Comparison of ENCODE assay signal across 8 cellular contexts in genomic region chr6:87590417-87590880, GRCh38. TPM values are rescaled to one million over a fixed set of nuclear protein-coding genes. Genes with fewer than 3 reads are reported as not detected.
DNase-seq lines count a peak whose midpoint lies in the region; ATAC-seq and TF ChIP-seq lines count a peak whose summit lies in the region.

No MANE protein-coding gene starts in this region.

- TF ChIP-seq EP300 in SK-N-SH (IDR thresholded peaks at IDR 0.05; ENCODE audit: borderline replicate concordance in 1 of 2, low read depth in 1 of 2, low read length in 1 of 2): no peak

- H3K9me3 Mint-ChIP-seq in activated naive CD8-positive, alpha-beta T cell (ENCODE audit: low read depth): no peaks in the 10 kb centered on the region

- peak overlapping the region; percentile 96 for H3K4me3 Mint-ChIP-seq in activated naive CD8-positive, alpha-beta T cell

- H3K4me3 ChIP-seq in SK-N-SH (ENCODE audit: low read depth in 2 of 2, low read length in 1 of 2) (peak overlapping the region; percentile 60 to 90), subcutaneous abdominal adipose tissue (ENCODE audit: low read depth in 1 of 5, low read length in 5 of 5) (peak overlapping the region; percentile 90 to 100 (median 99))

- H3K4me1 ChIP-seq in SK-N-SH (ENCODE audit: control insufficient read depth in 1 of 2, insufficient read depth in 2 of 2, low read depth in 1 of 2, low read length in 1 of 2) (peaks cover 4 to 9% of the 10 kb centered on the region in 2 experiments; a peak in 3 of 4 replicates), subcutaneous abdominal adipose tissue (ENCODE audit: control insufficient read depth in 5 of 5, insufficient read depth in 5 of 5, low read length in 5 of 5) (peaks cover 4 to 36% (median 30%) of the 10 kb centered on the region in 5 donors)

- H3K9me3 ChIP-seq in SK-N-SH: no peaks in the 10 kb centered on the region
- H3K9me3 ChIP-seq in subcutaneous abdominal adipose tissue (ENCODE audit: control insufficient read depth in 5 of 5, low read length in 5 of 5): no peaks in the 10 kb centered on the region

- DNase-seq in SK-N-SH: no peak
- peak; percentile 5 for DNase-seq in inferior parietal cortex (ENCODE audit: extremely low spot score)
- DNase-seq in glomerular visceral epithelial cell (ENCODE audit: extremely low spot score): no peak
- DNase-seq in left lobe of liver (ENCODE audit: low spot score): no peak

- no peaks in the 10 kb centered on the region for H3F3A ChIP-seq in SK-N-SH (replicated peaks; ENCODE audit: insufficient read depth)

- WGBS in SK-N-SH (ENCODE audit: low lambda C conversion rate): 2% methylated on average over 11 of the region's 11 CpGs

- H3K79me2 ChIP-seq in SK-N-SH (ENCODE audit: insufficient read depth): peaks cover 93% of the 10 kb centered on the region

- TF ChIP-seq CTCF in SK-N-SH (IDR thresholded peaks at IDR 0.05): no peak

- H4K20me1 ChIP-seq in SK-N-SH (ENCODE audit: insufficient read depth): peaks cover 15% of the 10 kb centered on the region

- H3K9ac ChIP-seq in SK-N-SH (peak overlapping the region; percentile 88), subcutaneous abdominal adipose tissue (ENCODE audit: low read length in 5 of 5) (peak overlapping the region; percentile 90 to 98 (median 96))

- peaks cover 15 to 20% of the 10 kb centered on the region in 2 experiments for H3K36me3 ChIP-seq in SK-N-SH (replicated peaks in 1 of 2; ENCODE audit: control insufficient read depth in 1 of 2, insufficient read depth in 2 of 2, low read length in 1 of 2)
- H3K36me3 ChIP-seq in subcutaneous abdominal adipose tissue (ENCODE audit: control insufficient read depth in 5 of 5, insufficient read depth in 5 of 5, low read length in 5 of 5): peaks cover 6 to 9% (median 8%) of the 10 kb centered on the region in 5 donors

- POLR2A ChIA-PET in SK-N-SH (lab: Yijun Ruan, JAX): no interaction called here

- no peaks in the 10 kb centered on the region for H3K9me2 ChIP-seq in SK-N-SH

- ATAC-seq in SK-N-SH treated with all-trans-retinoic acid at 6 μM for 48 hours (no peak), left lobe of liver (no peak), GM21723 (IDR thresholded peaks at IDR 0.05; ENCODE audit: unreplicated experiment) (no peak)

- H3K27ac ChIP-seq in SK-N-SH (ENCODE audit: low read depth in 2 of 2, low read length in 1 of 2): peak overlapping the region; percentile 40 to 51; a peak in 2 of 4 replicates
- H3K27ac ChIP-seq in subcutaneous abdominal adipose tissue (ENCODE audit: low read depth, low read length): peak overlapping the region; percentile 84

- peak overlapping the region; percentile 92 for H3K27ac Mint-ChIP-seq in activated naive CD8-positive, alpha-beta T cell

- TF ChIP-seq RAD21 in SK-N-SH (IDR thresholded peaks at IDR 0.05; ENCODE audit: low read length): no peak

- H3K27me3 ChIP-seq in SK-N-SH (ENCODE audit: insufficient read depth) (no peaks in the 10 kb centered on the region), subcutaneous abdominal adipose tissue (ENCODE audit: control insufficient read depth in 5 of 5, insufficient read depth in 4 of 5, low read length in 5 of 5) (no peaks in the 10 kb centered on the region)

- H3K4me1 Mint-ChIP-seq in activated naive CD8-positive, alpha-beta T cell (ENCODE audit: low read depth): peaks cover 57% of the 10 kb centered on the region

- H3K27me3 Mint-ChIP-seq in activated naive CD8-positive, alpha-beta T cell: no peaks in the 10 kb centered on the region

- H3K4me2 ChIP-seq in SK-N-SH: peak overlapping the region; percentile 78

- peaks cover 13% of the 10 kb centered on the region for H3K36me3 Mint-ChIP-seq in activated naive CD8-positive, alpha-beta T cell

- CTCF ChIA-PET in SK-N-SH (lab: Yijun Ruan, JAX): no interaction called here

- H2AFZ ChIP-seq in SK-N-SH (ENCODE audit: low read depth): peak overlapping the region; percentile 88

TF ChIP-seq in SK-N-SH, 30 proteins besides CTCF, POLR2A, EP300 and RAD21 (continues in another document):
- TF ChIP-seq RFX5 (IDR thresholded peaks at IDR 0.05; ENCODE audit: low read length) (no peak), RCOR1 (IDR thresholded peaks at IDR 0.05; ENCODE audit: low read length) (no peak), TCF12 (IDR thresholded peaks at IDR 0.05) (no peak), MEF2A (IDR thresholded peaks at IDR 0.05; ENCODE audit: borderline replicate concordance, low read depth) (no peak), IRF3 (IDR thresholded peaks at IDR 0.05; ENCODE audit: low read depth, low read length) (no peak), SMC3 (IDR thresholded peaks at IDR 0.05; ENCODE audit: low read depth, low read length) (no peak), USF1 (IDR thresholded peaks at IDR 0.05; ENCODE audit: borderline replicate concordance, low read depth) (no peak), USF2 (IDR thresholded peaks at IDR 0.05; ENCODE audit: borderline replicate concordance, low read depth, low read length) (no peak)

TF ChIP-seq in SK-N-SH treated with all-trans-retinoic acid at 6 μM for 48 hours, 23 proteins besides CTCF, POLR2A, EP300 and RAD21:
- TF ChIP-seq ZFP3 (CRISPR knock-in tag; IDR thresholded peaks at IDR 0.05) (no peak), ESRRG (CRISPR knock-in tag; IDR thresholded peaks at IDR 0.05) (no peak), CSRNP3 (CRISPR knock-in tag; IDR thresholded peaks at IDR 0.05) (no peak), BACH2 (CRISPR knock-in tag; IDR thresholded peaks at IDR 0.05; ENCODE audit: borderline replicate concordance) (no peak)

RNA-seq across cellular contexts. Expression of gene ORC3, which starts 0.5 kb away (rescaled TPM):
- polyA plus RNA-seq in SK-N-SH (2012; rRNA removed): 13.3 and 20.1 TPM in 2 replicates
- polyA plus RNA-seq in SK-N-SH (2012; cell fraction: cytosol; rRNA removed): 22.3 and 24.6 TPM in 2 replicates
- polyA plus RNA-seq in SK-N-SH (2012; cell fraction: nucleus; rRNA removed): 10.3 and 20.7 TPM in 2 replicates
- total RNA-seq in left lobe of liver: 6.3 TPM

RNA-seq across cellular contexts. Expression of gene RARS2, which starts 0.7 kb away (rescaled TPM):
- 7.9 and 11.4 TPM in 2 replicates for polyA plus RNA-seq in SK-N-SH (2012; rRNA removed)
- 12.1 and 15.9 TPM in 2 replicates for polyA plus RNA-seq in SK-N-SH (2012; cell fraction: cytosol; rRNA removed)
- polyA plus RNA-seq in SK-N-SH (2012; cell fraction: nucleus; rRNA removed): 6.6 and 15.9 TPM in 2 replicates
- 13.6 TPM for total RNA-seq in left lobe of liver
